Comparison of ENCODE assay signal across 1 cellular context in genomic region chr2:169822036-169822435, GRCh38.
TF ChIP-seq lines count a peak whose summit lies in the region.

No MANE protein-coding gene starts in this region.

TF ChIP-seq in HepG2, 621 proteins besides CTCF, POLR2A, EP300 and RAD21:
- TF ChIP-seq MBNL3 (CRISPR knock-in tag; conservative IDR thresholded peaks at IDR 0.05) (no peak), IKZF1 (IDR thresholded peaks at IDR 0.05) (no peak), ZNF678 (CRISPR knock-in tag; IDR thresholded peaks at IDR 0.05) (no peak), ZNF264 (CRISPR knock-in tag; IDR thresholded peaks at IDR 0.05) (no peak), ZNF296 (CRISPR knock-in tag; conservative IDR thresholded peaks at IDR 0.05) (no peak), ZHX2 (IDR thresholded peaks at IDR 0.05; ENCODE audit: low read depth) (no peak), ZHX2 (CRISPR knock-in tag; IDR thresholded peaks at IDR 0.05; ENCODE audit: borderline replicate concordance) (no peak), POLR2AphosphoS2 (IDR thresholded peaks at IDR 0.05; ENCODE audit: low read depth, low read length) (no peak), FOXO1 (CRISPR knock-in tag; IDR thresholded peaks at IDR 0.05) (no peak), NFKB2 (CRISPR knock-in tag; IDR thresholded peaks at IDR 0.05; ENCODE audit: borderline replicate concordance) (no peak), KDM3A (CRISPR knock-in tag; IDR thresholded peaks at IDR 0.05; ENCODE audit: low read depth) (no peak), MIER2 (CRISPR knock-in tag; IDR thresholded peaks at IDR 0.05) (no peak), RFX1 (IDR thresholded peaks at IDR 0.05) (no peak), ZNF30 (CRISPR knock-in tag; IDR thresholded peaks at IDR 0.05) (no peak), HMG20A (CRISPR knock-in tag; IDR thresholded peaks at IDR 0.05; ENCODE audit: borderline replicate concordance) (no peak), PPARG (CRISPR knock-in tag; conservative IDR thresholded peaks at IDR 0.05) (no peak), MEF2D (CRISPR knock-in tag; IDR thresholded peaks at IDR 0.05) (no peak), IRF2 (CRISPR knock-in tag; IDR thresholded peaks at IDR 0.05) (no peak), SP1 (IDR thresholded peaks at IDR 0.05) (no peak), SP1 (CRISPR knock-in tag; IDR thresholded peaks at IDR 0.05) (no peak), ZNF589 (CRISPR knock-in tag; conservative IDR thresholded peaks at IDR 0.05) (no peak), DRAP1 (CRISPR knock-in tag; IDR thresholded peaks at IDR 0.05) (no peak)
TF ChIP-seq in HepG2: peak in this region for 0.
